ENCODE assay signal across 11 cellular contexts in the genomic region with DNA sequence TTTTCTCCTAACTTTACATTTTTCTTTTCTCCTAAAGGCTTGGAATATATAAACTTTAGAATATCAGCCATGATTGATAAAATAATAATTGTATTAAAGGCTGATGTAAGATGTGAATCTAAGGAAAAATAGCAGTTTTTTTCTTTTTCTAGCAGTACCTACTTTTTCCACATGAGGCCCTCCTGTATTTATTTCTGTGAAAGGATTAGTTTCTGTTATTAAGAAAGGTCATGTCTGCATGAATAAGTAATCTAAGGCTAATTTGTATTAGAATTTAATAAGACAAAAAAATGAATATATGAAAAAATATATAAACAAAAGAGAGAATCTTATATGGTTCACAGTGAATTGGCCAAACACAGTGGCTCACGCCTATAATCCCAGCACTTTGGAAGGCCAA.
DNase-seq lines count a peak whose midpoint lies in the region; ATAC-seq and TF ChIP-seq lines count a peak whose summit lies in the region.
"Had no signal": no experiment of that assay in that cellular context is flagged by ENCODE, and none has a peak within 500 bp of the region (broad histone marks: within the 10 kb centered on the region; RNA-seq: fewer than 3 reads in every experiment).

No MANE protein-coding gene starts in this region.

- H3K27me3 ChIP-seq in breast epithelium = no peaks in the 10 kb centered on the region
- no peaks in the 10 kb centered on the region for H3K27me3 ChIP-seq in tibial artery
- H3K27me3 ChIP-seq in suprapubic skin = no peaks in the 10 kb centered on the region

- POLR2A ChIA-PET in MCF 10A (lab: Yijun Ruan, JAX) = no interaction called here

- no peaks in the 10 kb centered on the region for H3K9me3 ChIP-seq in breast epithelium
- no peaks in the 10 kb centered on the region for H3K9me3 ChIP-seq in tibial artery
- no peaks in the 10 kb centered on the region for H3K9me3 ChIP-seq in suprapubic skin

- no peaks in the 10 kb centered on the region for H3K9me3 Mint-ChIP-seq in MCF 10A (ENCODE audit: unreplicated experiment)

- H3K36me3 Mint-ChIP-seq in MCF 10A (ENCODE audit: insufficient read depth, unreplicated experiment) = no peaks in the 10 kb centered on the region

- no peaks in the 10 kb centered on the region for H3K4me1 Mint-ChIP-seq in MCF 10A (ENCODE audit: insufficient read depth, unreplicated experiment)

- no peak for DNase-seq in MCF 10A (ENCODE audit: unreplicated experiment)
- no peak for DNase-seq in breast epithelium (ENCODE audit: low spot score in 2 of 2)
- DNase-seq in RPMI8226 = peak; percentile 12
- peak; percentile 16 for DNase-seq in fibroblast of mammary gland (ENCODE audit: low read depth)
- DNase-seq in tibial artery = no peak
- no peak for DNase-seq in suprapubic skin (ENCODE audit: low spot score in 2 of 2)
- DNase-seq in activated T-cell treated with anti-CD3 and anti-CD28 coated beads, Interleukin-2, amount 50 U/mL, for 1 hour = no peak
- DNase-seq: activated CD4-positive, alpha-beta T cell treated with anti-CD3 and anti-CD28 coated beads, Interleukin-2, amount 50 U/mL, for 48 hours; C1 segment of cervical spinal cord; NCI-H748 treated with DMSO at 0.1 percent for 48 hours had no signal

- H3K27ac ChIP-seq in breast epithelium (no peak overlapping the region), tibial artery (no peak overlapping the region), suprapubic skin (no peak overlapping the region)

- no TSS peak for BruUV-seq in MCF 10A (replicated peaks; lab: Mats Ljungman, UMichigan)

- no peaks in the 10 kb centered on the region for H3K4me1 ChIP-seq in breast epithelium
- H3K4me1 ChIP-seq in tibial artery = no peaks in the 10 kb centered on the region
- no peaks in the 10 kb centered on the region for H3K4me1 ChIP-seq in suprapubic skin

- CTCF ChIA-PET in MCF 10A (lab: Yijun Ruan, JAX) = interaction anchor here (0.8 to 3.1 kb wide), 7 partner anchors 178 to 303 kb away, joined by 3 to 28 read pairs (median 8); no protein-coding TSS in a partner anchor

- ATAC-seq in GM19328 (IDR thresholded peaks at IDR 0.05; ENCODE audit: unreplicated experiment) = no peak

- 83% methylated on average over 1 of the region's 1 CpG for WGBS in suprapubic skin

- no peak overlapping the region for H3K4me3 Mint-ChIP-seq in MCF 10A (ENCODE audit: unreplicated experiment)

- H3K27me3 Mint-ChIP-seq in MCF 10A (ENCODE audit: insufficient read depth, unreplicated experiment) = no peaks in the 10 kb centered on the region

- intact Hi-C loops in MCF 10A (cut with micrococcal nuclease) (loop anchor here (1.0 kb wide), 3 partner anchors 242 to 460 kb away; no protein-coding TSS in a partner anchor), breast epithelium (cut with DNase I; ENCODE audit: low total_unique reads) (no loop called here), tibial artery (cut with DNase I; ENCODE audit: low total_unique reads) (no loop called here)

- TF ChIP-seq POLR2A in breast epithelium (IDR thresholded peaks at IDR 0.05) = no peak
- TF ChIP-seq POLR2A in suprapubic skin (IDR thresholded peaks at IDR 0.05) = no peak

- H3K27ac Mint-ChIP-seq in MCF 10A (ENCODE audit: low read depth, unreplicated experiment) = no peak overlapping the region

- TF ChIP-seq CTCF in MCF 10A (IDR thresholded peaks at IDR 0.05; ENCODE audit: unreplicated experiment) (peak; percentile 43), breast epithelium (IDR thresholded peaks at IDR 0.05) (peak in 1 of 3 donors; percentile 30), fibroblast of mammary gland (conservative IDR thresholded peaks at IDR 0.05; ENCODE audit: control insufficient read depth, insufficient read depth, low read depth, low read length) (peak; percentile 38), tibial artery (IDR thresholded peaks at IDR 0.05) (peak; percentile 17 to 20), suprapubic skin (IDR thresholded peaks at IDR 0.05) (no peak)

- H3K36me3 ChIP-seq in breast epithelium = no peaks in the 10 kb centered on the region
- H3K36me3 ChIP-seq in tibial artery = peaks cover 0 to 11% (median 4%) of the 10 kb centered on the region in 3 donors
- no peaks in the 10 kb centered on the region for H3K36me3 ChIP-seq in suprapubic skin

- H3K4me3 ChIP-seq in breast epithelium = no peak overlapping the region
- no peak overlapping the region for H3K4me3 ChIP-seq in fibroblast of mammary gland (ENCODE audit: control insufficient read depth, low read depth, low read length)
- no peak overlapping the region for H3K4me3 ChIP-seq in tibial artery
- no peak overlapping the region for H3K4me3 ChIP-seq in suprapubic skin

- TF ChIP-seq EP300 in suprapubic skin (IDR thresholded peaks at IDR 0.05) = no peak

Comparison
In these comparisons a context has a peak if more than half of its experiments do, and no peak if none do; other contexts are left out.
1. DNase-seq: peak in RPMI8226 (single experiment) and fibroblast of mammary gland (single experiment); none in MCF 10A (single experiment), breast epithelium (0 of 2), tibial artery (0 of 2), suprapubic skin (0 of 2) and activated T-cell treated with anti-CD3 and anti-CD28 coated beads, Interleukin-2, amount 50 U/mL, for 1 hour (single experiment).
2. CTCF ChIP-seq: peak in MCF 10A (single experiment), fibroblast of mammary gland (single experiment) and tibial artery (2 of 2); none in suprapubic skin (0 of 2).